ENCODE assay signal across 10 cellular contexts in the genomic region with DNA sequence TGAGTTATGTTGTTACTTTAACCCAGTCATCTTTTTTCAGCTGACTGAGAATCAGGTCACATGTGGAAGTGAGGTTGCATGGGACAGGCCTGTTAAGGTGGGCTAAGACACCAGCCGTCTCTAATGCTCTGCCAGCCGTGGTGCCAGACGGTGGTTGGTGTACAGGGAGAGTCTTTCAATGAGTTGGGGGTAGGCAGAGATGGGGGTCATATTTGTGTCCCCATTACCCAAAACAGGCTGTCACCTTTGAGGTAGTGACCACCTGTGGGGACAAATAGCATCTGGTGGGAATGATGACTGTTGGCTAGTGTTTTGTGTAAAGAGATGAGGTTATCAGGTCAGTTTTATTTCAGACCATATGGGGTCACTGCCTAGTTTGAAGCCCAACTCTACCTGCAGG. TPM values are rescaled to one million over a fixed set of nuclear protein-coding genes. Genes with fewer than 3 reads are reported as not detected.
DNase-seq lines count a peak whose midpoint lies in the region; ATAC-seq and TF ChIP-seq lines count a peak whose summit lies in the region.
"Had no signal": no experiment of that assay in that cellular context is flagged by ENCODE, and none has a peak within 500 bp of the region (broad histone marks: within the 10 kb centered on the region; RNA-seq: fewer than 3 reads in every experiment).

No MANE protein-coding gene starts in this region.

- no peaks in the 10 kb centered on the region for H3K9me3 Mint-ChIP-seq in activated CD8-positive, alpha-beta memory T cell treated with anti-CD3 and anti-CD28 coated beads, Interleukin-2, amount 10 ng/mL, durations not matched to agents 7 days and 5 days (ENCODE audit: low read depth)

- TF ChIP-seq EP300 in stomach (IDR thresholded peaks at IDR 0.05), result no peak

- CTCF ChIA-PET in activated CD8-positive, alpha-beta memory T cell treated with anti-CD3 and anti-CD28 coated beads, Interleukin-2, amount 10 ng/mL, durations not matched to agents 7 days and 5 days (lab: Charles Lee), result interaction anchor here (1.0 kb wide), 1 partner anchor 100 kb away, joined by 4 read pairs; no protein-coding TSS in a partner anchor

- H3K27me3 Mint-ChIP-seq in activated CD8-positive, alpha-beta memory T cell treated with anti-CD3 and anti-CD28 coated beads, Interleukin-2, amount 10 ng/mL, durations not matched to agents 7 days and 5 days, result peaks cover 14% of the 10 kb centered on the region
- H3K27me3 Mint-ChIP-seq in T-helper 17 cell, result peaks cover 15% of the 10 kb centered on the region

- H3K4me3 Mint-ChIP-seq in activated CD8-positive, alpha-beta memory T cell treated with anti-CD3 and anti-CD28 coated beads, Interleukin-2, amount 10 ng/mL, durations not matched to agents 7 days and 5 days, result peak overlapping the region; percentile 97
- peak overlapping the region; percentile 74 for H3K4me3 Mint-ChIP-seq in T-helper 17 cell

- intact Hi-C loops in stomach (cut with DNase I; ENCODE audit: low total_unique reads), result no loop called here

- peaks cover 48 to 57% (median 56%) of the 10 kb centered on the region in 4 donors for H3K36me3 ChIP-seq in stomach

- H3K27ac Mint-ChIP-seq in activated CD8-positive, alpha-beta memory T cell treated with anti-CD3 and anti-CD28 coated beads, Interleukin-2, amount 10 ng/mL, durations not matched to agents 7 days and 5 days, result peak overlapping the region; percentile 65
- H3K27ac Mint-ChIP-seq in T-helper 17 cell, result peak overlapping the region; percentile 96

- ATAC-seq in activated CD8-positive, alpha-beta memory T cell treated with anti-CD3 and anti-CD28 coated beads, Interleukin-2, amount 10 ng/mL, durations not matched to agents 7 days and 5 days, result no peak
- ATAC-seq in T-helper 17 cell (no peak), HG02852 (IDR thresholded peaks at IDR 0.05; ENCODE audit: unreplicated experiment) (no peak)

- TF ChIP-seq CTCF in foreskin fibroblast (IDR thresholded peaks at IDR 0.05; ENCODE audit: low read depth, low read length), result no peak
- no peak for TF ChIP-seq CTCF in stomach (IDR thresholded peaks at IDR 0.05)

- DNase-seq in activated CD8-positive, alpha-beta memory T cell treated with anti-CD3 and anti-CD28 coated beads, Interleukin-2, amount 10 ng/mL, durations not matched to agents 7 days and 5 days, result no peak
- DNase-seq in activated CD8-positive, alpha-beta memory T cell treated with anti-CD3 and anti-CD28 coated beads for 24 hours, result no peak
- no peak for DNase-seq in T-helper 17 cell
- no peak for DNase-seq in foreskin fibroblast
- no peak for DNase-seq in stomach
- DNase-seq in SW480 (ENCODE audit: low spot score), result no peak
- no peak for DNase-seq in NCI-H524 treated with DMSO at 0.1 percent for 48 hours (lab: John Stamatoyannopoulos, UW)
- DNase-seq: adrenal gland, kidney had no signal

- peaks cover 33 to 59% (median 49%) of the 10 kb centered on the region in 4 donors for H3K4me1 ChIP-seq in stomach

- H3K4me1 Mint-ChIP-seq in activated CD8-positive, alpha-beta memory T cell treated with anti-CD3 and anti-CD28 coated beads, Interleukin-2, amount 10 ng/mL, durations not matched to agents 7 days and 5 days, result peaks cover 47% of the 10 kb centered on the region
- peaks cover 31% of the 10 kb centered on the region for H3K4me1 Mint-ChIP-seq in T-helper 17 cell

- TF ChIP-seq POLR2A in stomach (IDR thresholded peaks at IDR 0.05), result no peak

- H3K36me3 Mint-ChIP-seq in activated CD8-positive, alpha-beta memory T cell treated with anti-CD3 and anti-CD28 coated beads, Interleukin-2, amount 10 ng/mL, durations not matched to agents 7 days and 5 days, result peaks cover 44% of the 10 kb centered on the region
- H3K36me3 Mint-ChIP-seq in T-helper 17 cell (ENCODE audit: low read depth), result peaks cover 3% of the 10 kb centered on the region

- 67 to 93% (median 84%) methylated on average over 3 of the region's 3 CpGs for WGBS in stomach, 5 donors

- H3K27ac ChIP-seq in stomach, result peak overlapping the region in 2 of 5 donors; percentile 91

- peaks cover 0 to 23% (median 8%) of the 10 kb centered on the region in 3 donors for H3K27me3 ChIP-seq in stomach
- H3K27me3 ChIP-seq: adrenal gland had no signal

- H3K9me3 ChIP-seq in T-helper 17 cell (ENCODE audit: control insufficient read depth, low read length, poor library complexity, severe bottlenecking) (no peaks in the 10 kb centered on the region), stomach (no peaks in the 10 kb centered on the region)
- H3K9me3 ChIP-seq: adrenal gland had no signal

- H3K4me3 ChIP-seq in foreskin fibroblast (ENCODE audit: low read depth in 1 of 2, low read length in 2 of 2) (peak overlapping the region; percentile 86 to 89), stomach (peak overlapping the region in 3 of 4 donors; percentile 89 to 97 (median 94))

RNA-seq across cellular contexts. Expression of a gene that starts 1.8 kb away (rescaled TPM):
- 100 to 1,000 TPM; 921 to 988 TPM for total RNA-seq in activated CD8-positive, alpha-beta memory T cell treated with anti-CD3 and anti-CD28 coated beads, Interleukin-2, amount 10 ng/mL, durations not matched to agents 7 days and 5 days
- total RNA-seq in T-helper 17 cell (1,000 to 10,000 TPM; 1,542 to 1,684 TPM), stomach (1,000 to 10,000 TPM in 1 of 5 donors, 100 to 1,000 TPM in 3, 10 to 100 TPM in 1; 37.7 to 1,270 (median 232) TPM)
- polyA plus RNA-seq in stomach, result 1,000 to 10,000 TPM; 1,436 to 1,839 (median 1,751) TPM

RNA-seq across cellular contexts. Expression of a gene that starts 8.1 kb away (rescaled TPM):
- total RNA-seq in activated CD8-positive, alpha-beta memory T cell treated with anti-CD3 and anti-CD28 coated beads, Interleukin-2, amount 10 ng/mL, durations not matched to agents 7 days and 5 days, result 10 to 100 TPM in 1 of 2 experiments, 1 to 10 TPM in 1; 7.1 to 12.8 TPM
- total RNA-seq in T-helper 17 cell (10 to 100 TPM; 19.8 to 23.2 TPM), stomach (10 to 100 TPM in 1 of 5 donors, 1 to 10 TPM in 3, under 1 TPM in 1; 0.58 to 17.9 (median 2.8) TPM)
- 1 to 10 TPM; 1.2 to 1.8 (median 1.3) TPM for polyA plus RNA-seq in stomach
